In the genomic region with DNA sequence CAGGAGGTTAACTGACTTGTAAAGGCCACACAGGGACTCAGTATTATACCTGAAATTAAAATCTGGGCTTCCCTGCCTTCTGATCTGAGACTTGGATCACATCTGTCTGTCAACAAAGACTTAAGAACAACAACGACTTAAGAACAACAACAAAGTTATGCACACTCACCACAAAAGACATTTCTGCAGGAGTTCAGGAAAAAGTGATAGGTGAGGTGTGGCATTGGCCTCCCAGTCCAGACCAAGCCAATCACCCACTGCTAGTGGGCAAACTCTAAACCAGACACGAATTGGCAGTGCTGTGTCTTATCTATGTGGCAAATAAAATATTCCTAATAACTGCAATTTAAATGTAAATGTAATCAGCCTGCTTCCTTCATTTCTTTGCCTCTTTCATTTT, we compare ENCODE assay signal across 25 cellular contexts.
A peak's percentile ranks its signal among the peaks of the same experiment; 100 is the strongest.
DNase-seq lines count a peak whose midpoint lies in the region; ATAC-seq, FAIRE-seq and TF ChIP-seq lines count a peak whose summit lies in the region.
"Had no signal": no experiment of that assay in that cellular context is flagged by ENCODE, and none has a peak within 500 bp of the region (broad histone marks: within the 10 kb centered on the region; RNA-seq: fewer than 3 reads in every experiment).

No MANE protein-coding gene starts in this region.

- H3K27ac ChIP-seq in HCT116 (ENCODE audit: low read depth, low read length): no peak overlapping the region
- peak overlapping the region; percentile 94; the same call in 1 of the 2 replicates for H3K27ac ChIP-seq in MM.1S (ENCODE audit: low read length)
- H3K27ac ChIP-seq in K562 (ENCODE audit: extremely low read depth, low read depth, low read length): no peak overlapping the region
- no peak overlapping the region for H3K27ac ChIP-seq in colonic mucosa
- H3K27ac ChIP-seq: GM23248, Peyer's patch had no signal

- BruUV-seq in HCT116 (replicated peaks; lab: Mats Ljungman, UMichigan) (no TSS peak), K562 (replicated peaks; lab: Mats Ljungman, UMichigan) (no TSS peak)

- H3K4me1 ChIP-seq in HCT116 (ENCODE audit: control insufficient read depth in 1 of 2, insufficient read depth in 2 of 2, low read length in 2 of 2) (peaks cover 13 to 23% of the 10 kb centered on the region in 2 experiments; a peak in 3 of 4 replicates), MM.1S (ENCODE audit: low read length) (peaks cover 70% of the 10 kb centered on the region), K562 (replicated peaks in 1 of 2; ENCODE audit: control insufficient read depth in 2 of 2, insufficient read depth in 2 of 2, low read length in 2 of 2) (peaks cover 9 to 12% of the 10 kb centered on the region in 2 experiments; a peak in 4 of 5 replicates), colonic mucosa (no peaks in the 10 kb centered on the region)
- H3K4me1 ChIP-seq: Caco-2 had no signal

- H3K9me2 ChIP-seq in HCT116 (ENCODE audit: insufficient read depth) (no peaks in the 10 kb centered on the region), MM.1S (replicated peaks; ENCODE audit: insufficient read depth, low read length) (no peaks in the 10 kb centered on the region)

- H3K27me3 ChIP-seq in HCT116 (ENCODE audit: insufficient read depth, low read length): no peaks in the 10 kb centered on the region
- no peaks in the 10 kb centered on the region for H3K27me3 ChIP-seq in MM.1S (replicated peaks; ENCODE audit: insufficient read depth, low read length)
- H3K27me3 ChIP-seq in K562 (ENCODE audit: control insufficient read depth in 2 of 2, insufficient read depth in 2 of 2, low read length in 2 of 2): no peaks in the 10 kb centered on the region
- H3K27me3 ChIP-seq in colonic mucosa: no peaks in the 10 kb centered on the region
- H3K27me3 ChIP-seq: Peyer's patch had no signal

- H3K4me3 ChIP-seq in HCT116 (replicated peaks in 1 of 2; ENCODE audit: low read depth in 1 of 2, low read length in 2 of 2): no peak overlapping the region
- no peak overlapping the region for H3K4me3 ChIP-seq in MM.1S (ENCODE audit: low read length)
- H3K4me3 ChIP-seq in K562: no peak overlapping the region
- no peak overlapping the region for H3K4me3 ChIP-seq in colonic mucosa
- H3K4me3 ChIP-seq: GM23248, Peyer's patch had no signal

- peaks cover 48% of the 10 kb centered on the region for H3F3A ChIP-seq in MM.1S (ENCODE audit: insufficient read depth, low read length)

- H2AFZ ChIP-seq in HCT116 (ENCODE audit: low read depth, low read length, poor library complexity, severe bottlenecking): no peak overlapping the region
- no peak overlapping the region for H2AFZ ChIP-seq in MM.1S (ENCODE audit: low read length)
- H2AFZ ChIP-seq in K562 (ENCODE audit: low read depth, low read length): no peak overlapping the region
- H2AFZ ChIP-seq: GM23248 had no signal

- intact Hi-C loops in HCT116 (cut with micrococcal nuclease) (no loop called here), K562 (cut with micrococcal nuclease) (no loop called here), colonic mucosa (cut with DNase I) (no loop called here)

- H4K20me1 ChIP-seq in HCT116 (ENCODE audit: insufficient read depth) (no peaks in the 10 kb centered on the region), MM.1S (ENCODE audit: insufficient read depth, low read length) (no peaks in the 10 kb centered on the region), K562 (replicated peaks; ENCODE audit: control insufficient read depth, insufficient read depth, low read length) (0 out of 2 replicates have a peak, but pooled peaks cover 3% of the 10 kb centered on the region)

- CTCF ChIA-PET in HCT116 (lab: Charles Lee): no interaction called here
- CTCF ChIA-PET in K562 (lab: Yijun Ruan, JAX; ENCODE audit: low intra/inter-chr PET ratio): no interaction called here

- no peaks in the 10 kb centered on the region for H3K36me3 Mint-ChIP-seq in type B pancreatic cell
- H3K36me3 Mint-ChIP-seq: CD4-positive, alpha-beta memory T cell had no signal

- H3K9me3 Mint-ChIP-seq in type B pancreatic cell: peaks cover 4% of the 10 kb centered on the region
- H3K9me3 Mint-ChIP-seq: CD4-positive, alpha-beta memory T cell had no signal

- POLR2A ChIA-PET in HCT116 (lab: Charles Lee): no interaction called here
- POLR2A ChIA-PET in K562 (lab: Yijun Ruan, JAX): interaction anchor here (1.2 to 1.6 kb wide), 2 partner anchors 9 to 11 kb away, joined by 3 read pairs; no protein-coding TSS in a partner anchor

- H3K4me1 Mint-ChIP-seq in type B pancreatic cell (ENCODE audit: unreplicated experiment): peaks cover 29% of the 10 kb centered on the region

- DNase-seq in HCT116 (ENCODE audit: low read depth, low spot score): no peak
- no peak for DNase-seq in MM.1S
- no peak for DNase-seq in K562 (ENCODE audit: extremely low read depth in 1 of 4, low spot score in 3 of 4)
- DNase-seq in type B pancreatic cell (ENCODE audit: extremely low spot score, unreplicated experiment): no peak
- DNase-seq in colonic mucosa: no peak
- DNase-seq in HPDE6-E6E7 (ENCODE audit: extremely low spot score): no peak
- DNase-seq: C1 segment of cervical spinal cord; Caco-2; CD4-positive, alpha-beta memory T cell; DMS 273 treated with DMSO at 0.1 percent for 48 hours; DMS79; GDM1; H7; Kasumi-1; NCI-H1105 treated with DMSO at 0.1 percent for 48 hours; NCI-H146; NCI-H1930; NCI-H446; NCI-H524 treated with DMSO at 0.1 percent for 48 hours; Peyer's patch; SHP77 treated with DMSO at 0.1 percent for 48 hours; SW 1271 had no signal

- ATAC-seq in HCT116 (no peak), K562 (no peak), GM19452 (IDR thresholded peaks at IDR 0.05; ENCODE audit: unreplicated experiment) (no peak)

- TF ChIP-seq EP300 in K562 (IDR thresholded peaks at IDR 0.05; ENCODE audit: low read length): no peak

- TF ChIP-seq POLR2A in HCT116 (IDR thresholded peaks at IDR 0.05; ENCODE audit: borderline replicate concordance, extremely low read depth, insufficient read depth, insufficient read length) (no peak), K562 (conservative IDR thresholded peaks at IDR 0.05) (no peak)

- 0% methylated on average over 2 of the region's 2 CpGs for WGBS in K562 (ENCODE audit: insufficient coverage, low coverage, missing lambda C conversion rate)

- H3K36me3 ChIP-seq in HCT116 (ENCODE audit: control insufficient read depth in 1 of 2, insufficient read depth in 2 of 2, low read length in 2 of 2) (no peaks in the 10 kb centered on the region), MM.1S (replicated peaks; ENCODE audit: insufficient read depth, low read length) (no peaks in the 10 kb centered on the region), K562 (ENCODE audit: control insufficient read depth, insufficient read depth, low read length) (no peaks in the 10 kb centered on the region), colonic mucosa (no peaks in the 10 kb centered on the region)
- H3K36me3 ChIP-seq: Peyer's patch had no signal

- H3K9me1 ChIP-seq in K562 (ENCODE audit: control insufficient read depth, insufficient read depth, low read length): no peaks in the 10 kb centered on the region

- TF ChIP-seq CTCF in HCT116 (IDR thresholded peaks at IDR 0.05 in 2 of 3, conservative IDR thresholded peaks at IDR 0.05 in 1 of 3; ENCODE audit: borderline replicate concordance in 1 of 3, insufficient read depth in 1 of 3, low read depth in 2 of 3, low read length in 2 of 3) (no peak), MM.1S (IDR thresholded peaks at IDR 0.05; ENCODE audit: low read length) (no peak), K562 (IDR thresholded peaks at IDR 0.05 in 2 of 3, conservative IDR thresholded peaks at IDR 0.05 in 1 of 3; ENCODE audit: insufficient read depth in 2 of 3, low read depth in 1 of 3, low read length in 3 of 3) (no peak), type B pancreatic cell (conservative IDR thresholded peaks at IDR 0.05) (no peak), colonic mucosa (IDR thresholded peaks at IDR 0.05) (no peak)

- H3K4me2 ChIP-seq in HCT116 (ENCODE audit: low read length): peak overlapping the region; percentile 32
- peak overlapping the region; percentile 65 for H3K4me2 ChIP-seq in MM.1S (ENCODE audit: low read depth, low read length)
- H3K4me2 ChIP-seq in K562 (ENCODE audit: insufficient read depth, low read length): peak overlapping the region; percentile 36; the same call in 1 of the 2 replicates

- H3K9me3 ChIP-seq in HCT116 (ENCODE audit: control insufficient read depth in 1 of 2, insufficient read depth in 1 of 2, low read depth in 1 of 2, low read length in 2 of 2) (no peaks in the 10 kb centered on the region), MM.1S (replicated peaks; ENCODE audit: insufficient read depth, low read length) (no peaks in the 10 kb centered on the region), K562 (replicated peaks; ENCODE audit: control insufficient read depth, insufficient read depth, low read depth, low read length) (no peaks in the 10 kb centered on the region), colonic mucosa (no peaks in the 10 kb centered on the region)
- H3K9me3 ChIP-seq: Caco-2, Peyer's patch had no signal

- no peak overlapping the region for H3K4me3 Mint-ChIP-seq in type B pancreatic cell
- H3K4me3 Mint-ChIP-seq: CD4-positive, alpha-beta memory T cell; T-helper 1 cell treated with Interleukin-12 subunit alpha and Interleukin-12 subunit beta and Interleukin-4 antibody, amounts not matched to agents 30 μg/mL and 1 μg/mL, for 36 hours had no signal

- H3K27me3 Mint-ChIP-seq in type B pancreatic cell: peaks cover 8% of the 10 kb centered on the region
- H3K27me3 Mint-ChIP-seq: CD4-positive, alpha-beta memory T cell had no signal

- no peak for TF ChIP-seq RAD21 in HCT116 (IDR thresholded peaks at IDR 0.05; ENCODE audit: low read depth)
- no peak for TF ChIP-seq RAD21 in K562 (CRISPR knock-in tag; conservative IDR thresholded peaks at IDR 0.05 in 1 of 2, IDR thresholded peaks at IDR 0.05 in 1 of 2)

- in situ Hi-C loops in K562 (cut with MboI): no loop called here

- H3K79me2 ChIP-seq in HCT116 (ENCODE audit: insufficient read depth, low read length) (no peaks in the 10 kb centered on the region), MM.1S (ENCODE audit: low read length) (peaks cover 21% of the 10 kb centered on the region), K562 (ENCODE audit: control insufficient read depth, insufficient read depth, low read length) (no peaks in the 10 kb centered on the region)

- H3K27ac Mint-ChIP-seq in type B pancreatic cell: peak overlapping the region; percentile 42
- H3K27ac Mint-ChIP-seq: T-helper 1 cell treated with Interleukin-12 subunit alpha and Interleukin-12 subunit beta and Interleukin-4 antibody, amounts not matched to agents 30 μg/mL and 1 μg/mL, for 36 hours had no signal

- no peak overlapping the region for H3K9ac ChIP-seq in HCT116 (ENCODE audit: low read length)
- no peak overlapping the region; the same call in 1 of the 2 replicates for H3K9ac ChIP-seq in MM.1S (ENCODE audit: low read length)
- H3K9ac ChIP-seq in K562 (ENCODE audit: insufficient read depth in 1 of 2, low read depth in 2 of 2, low read length in 2 of 2): no peak overlapping the region
- no peak overlapping the region for H3K9ac ChIP-seq in colonic mucosa (ENCODE audit: low read depth in 2 of 2, low read length in 2 of 2)
- H3K9ac ChIP-seq: GM23248 had no signal

- RAD21 ChIA-PET in HCT116 (lab: Charles Lee; ENCODE audit: low non-redundant PET in 1 of 2, low total read pairs in 2 of 2, uncharacterized antibody in 2 of 2, unreplicated experiment in 2 of 2): no interaction called here

- FAIRE-seq in K562 (lab: Jason Lieb, UNC): no peak

TF ChIP-seq in HCT116, 20 proteins besides CTCF, POLR2A, EP300 and RAD21 (continues in another document):
- TF ChIP-seq EGR1 (IDR thresholded peaks at IDR 0.05; ENCODE audit: low read depth): no peak

TF ChIP-seq in K562, 482 proteins besides CTCF, POLR2A, EP300 and RAD21 (continues in another document):
- no peak for TF ChIP-seq TFAM (CRISPR knock-in tag; conservative IDR thresholded peaks at IDR 0.05)
